In genomic region chr14:104699426-104699748, GRCh38 we compare ENCODE assay signal across 1 cellular context.
TF ChIP-seq lines count a peak whose summit lies in the region.

No MANE protein-coding gene starts in this region.

TF ChIP-seq in HepG2, 621 proteins besides CTCF, POLR2A, EP300 and RAD21:
- TF ChIP-seq ZNF572 (CRISPR knock-in tag; IDR thresholded peaks at IDR 0.05) (no peak), XBP1 (CRISPR knock-in tag; IDR thresholded peaks at IDR 0.05) (no peak), ZNF776 (CRISPR knock-in tag; IDR thresholded peaks at IDR 0.05) (no peak), ZNF20 (CRISPR knock-in tag; IDR thresholded peaks at IDR 0.05) (no peak), EZH2 (conservative IDR thresholded peaks at IDR 0.05; ENCODE audit: low read depth, low read length) (no peak), SP2 (CRISPR knock-in tag; IDR thresholded peaks at IDR 0.05) (no peak), ATF6 (CRISPR knock-in tag; conservative IDR thresholded peaks at IDR 0.05) (no peak)
